Comparison of ENCODE assay signal across 25 cellular contexts in genomic region chr13:20815469-20815868, GRCh38. TPM values are rescaled to one million over a fixed set of nuclear protein-coding genes. Genes with fewer than 3 reads are reported as not detected.
A peak's percentile ranks its signal among the peaks of the same experiment; 100 is the strongest.
DNase-seq lines count a peak whose midpoint lies in the region; ATAC-seq, FAIRE-seq and TF ChIP-seq lines count a peak whose summit lies in the region.
"Had no signal": no experiment of that assay in that cellular context is flagged by ENCODE, and none has a peak within 500 bp of the region (broad histone marks: within the 10 kb centered on the region; RNA-seq: fewer than 3 reads in every experiment).

No MANE protein-coding gene starts in this region.

- CTCF ChIA-PET in A549 (lab: Yijun Ruan, JAX): interaction anchor here (1.3 to 3.2 kb wide), 3 partner anchors 10 to 104 kb away, joined by 3 to 15 read pairs (median 4); no protein-coding TSS in a partner anchor

- no peak overlapping the region; a peak in 1 of 6 replicates for H3K27ac ChIP-seq in A549
- peak overlapping the region; percentile 89 for H3K27ac ChIP-seq in psoas muscle
- H3K27ac ChIP-seq: pancreas, right lobe of liver had no signal

- H3K27me3 Mint-ChIP-seq in chondrocyte (ENCODE audit: low read depth): no peaks in the 10 kb centered on the region
- no peaks in the 10 kb centered on the region for H3K27me3 Mint-ChIP-seq in activated naive CD8-positive, alpha-beta T cell treated with anti-CD3 and anti-CD28 coated beads, Interleukin-2, amount 50 U/mL, for 24 hours
- H3K27me3 Mint-ChIP-seq: activated CD4-positive, alpha-beta T cell treated with anti-CD3 and anti-CD28 coated beads, Interleukin-2, amount 10 ng/mL, durations not matched to agents 7 days and 5 days; activated naive CD8-positive, alpha-beta T cell; CD4-positive, CD25-positive, alpha-beta regulatory T cell; natural killer cell treated with Interleukin-12 subunit alpha and Interleukin-12 subunit beta and Interleukin-15 and Interleukin-18, amount 100 ng/mL, for 72 hours had no signal

- no peak for TF ChIP-seq POLR2A in A549 (IDR thresholded peaks at IDR 0.05; ENCODE audit: low read length)

- peaks cover 62% of the 10 kb centered on the region for H3K4me1 Mint-ChIP-seq in chondrocyte (ENCODE audit: low read depth)
- H3K4me1 Mint-ChIP-seq in activated naive CD8-positive, alpha-beta T cell treated with anti-CD3 and anti-CD28 coated beads, Interleukin-2, amount 50 U/mL, for 24 hours: peaks cover 15% of the 10 kb centered on the region
- H3K4me1 Mint-ChIP-seq: activated CD4-positive, alpha-beta T cell treated with anti-CD3 and anti-CD28 coated beads, Interleukin-2, amount 10 ng/mL, durations not matched to agents 7 days and 5 days had no signal

- no peaks in the 10 kb centered on the region for H3K36me3 ChIP-seq in psoas muscle (ENCODE audit: insufficient read depth in 1 of 2, low read depth in 1 of 2)
- H3K36me3 ChIP-seq: pancreas, right lobe of liver had no signal

- ATAC-seq in A549 (no peak), psoas muscle (no peak)
- no peak for ATAC-seq in activated naive CD8-positive, alpha-beta T cell treated with anti-CD3 and anti-CD28 coated beads, Interleukin-2, amount 50 U/mL, for 24 hours
- ATAC-seq: body of pancreas; K562; left lobe of liver; natural killer cell treated with Interleukin-12 subunit alpha and Interleukin-12 subunit beta and Interleukin-15 and Interleukin-18, amount 100 ng/mL, for 72 hours; right lobe of liver had no signal

- POLR2A ChIA-PET in A549 (lab: Yijun Ruan, JAX): no interaction called here

- no peak overlapping the region for H3K4me3 Mint-ChIP-seq in chondrocyte (ENCODE audit: unreplicated experiment)
- H3K4me3 Mint-ChIP-seq in activated naive CD8-positive, alpha-beta T cell treated with anti-CD3 and anti-CD28 coated beads, Interleukin-2, amount 50 U/mL, for 24 hours: no peak overlapping the region
- H3K4me3 Mint-ChIP-seq: activated CD4-positive, alpha-beta T cell treated with anti-CD3 and anti-CD28 coated beads, Interleukin-2, amount 10 ng/mL, durations not matched to agents 7 days and 5 days; activated naive CD8-positive, alpha-beta T cell; activated T-helper 1 cell treated with anti-CD3 and anti-CD28 coated beads, Interleukin-12 subunit alpha, Interleukin-12 subunit beta, Interleukin-2, Interleukin-4 antibody, amounts not matched to agents 30 ng/mL and 10 ng/mL and 1 ng/mL, durations not matched to agents 14 hours and 24 hours and 36 hours; CD4-positive, CD25-positive, alpha-beta regulatory T cell; endodermal cell; mesothelial cell of epicardium; natural killer cell treated with Interleukin-12 subunit alpha and Interleukin-12 subunit beta and Interleukin-15 and Interleukin-18, amount 100 ng/mL, for 72 hours; T-helper 1 cell treated with Interleukin-12 subunit alpha and Interleukin-12 subunit beta and Interleukin-4 antibody, amounts not matched to agents 30 μg/mL and 1 μg/mL, for 36 hours had no signal

- no peaks in the 10 kb centered on the region for H3K9me3 Mint-ChIP-seq in chondrocyte (ENCODE audit: low read depth)
- H3K9me3 Mint-ChIP-seq in activated naive CD8-positive, alpha-beta T cell treated with anti-CD3 and anti-CD28 coated beads, Interleukin-2, amount 50 U/mL, for 24 hours: no peaks in the 10 kb centered on the region
- H3K9me3 Mint-ChIP-seq: activated CD4-positive, alpha-beta T cell treated with anti-CD3 and anti-CD28 coated beads, Interleukin-2, amount 10 ng/mL, durations not matched to agents 7 days and 5 days; activated T-helper 1 cell treated with anti-CD3 and anti-CD28 coated beads, Interleukin-12 subunit alpha, Interleukin-12 subunit beta, Interleukin-2, Interleukin-4 antibody, amounts not matched to agents 30 ng/mL and 10 ng/mL and 1 ng/mL, durations not matched to agents 14 hours and 24 hours and 36 hours; endodermal cell; mesothelial cell of epicardium; natural killer cell treated with Interleukin-12 subunit alpha and Interleukin-12 subunit beta and Interleukin-15 and Interleukin-18, amount 100 ng/mL, for 72 hours; T-helper 1 cell treated with Interleukin-12 subunit alpha and Interleukin-12 subunit beta and Interleukin-4 antibody, amounts not matched to agents 30 μg/mL and 1 μg/mL, for 36 hours had no signal

- TF ChIP-seq CTCF in A549 (IDR thresholded peaks at IDR 0.05): no peak
- no peak for TF ChIP-seq CTCF in chondrocyte (IDR thresholded peaks at IDR 0.05)
- no peak for TF ChIP-seq CTCF in psoas muscle (IDR thresholded peaks at IDR 0.05)

- 3% methylated on average over 1 of the region's 1 CpG for WGBS in A549 (ENCODE audit: missing lambda C conversion rate)
- WGBS in psoas muscle, 3 donors: 35 to 59% (median 52%) methylated on average over 1 of the region's 1 CpG

- H3K9me3 ChIP-seq in A549: no peaks in the 10 kb centered on the region
- no peaks in the 10 kb centered on the region for H3K9me3 ChIP-seq in psoas muscle
- H3K9me3 ChIP-seq: body of pancreas, pancreas, right lobe of liver had no signal

- no peak for TF ChIP-seq RAD21 in A549 (conservative IDR thresholded peaks at IDR 0.05 in 1 of 2, IDR thresholded peaks at IDR 0.05 in 1 of 2)

- H3K4me1 ChIP-seq in A549: peaks cover 38% of the 10 kb centered on the region
- peaks cover 41% of the 10 kb centered on the region for H3K4me1 ChIP-seq in psoas muscle
- H3K4me1 ChIP-seq: right lobe of liver had no signal

- peak overlapping the region; percentile 55; the same call in 2 of the 3 replicates for H3K4me2 ChIP-seq in A549
- H3K4me2 ChIP-seq: PC-9 had no signal

- peak overlapping the region; percentile 81 for H3K27ac Mint-ChIP-seq in chondrocyte (ENCODE audit: unreplicated experiment)
- no peak overlapping the region for H3K27ac Mint-ChIP-seq in activated naive CD8-positive, alpha-beta T cell treated with anti-CD3 and anti-CD28 coated beads, Interleukin-2, amount 50 U/mL, for 24 hours
- H3K27ac Mint-ChIP-seq: activated CD4-positive, alpha-beta T cell treated with anti-CD3 and anti-CD28 coated beads, Interleukin-2, amount 10 ng/mL, durations not matched to agents 7 days and 5 days; activated naive CD8-positive, alpha-beta T cell; activated T-helper 1 cell treated with anti-CD3 and anti-CD28 coated beads, Interleukin-12 subunit alpha, Interleukin-12 subunit beta, Interleukin-2, Interleukin-4 antibody, amounts not matched to agents 30 ng/mL and 10 ng/mL and 1 ng/mL, durations not matched to agents 14 hours and 24 hours and 36 hours; CD4-positive, CD25-positive, alpha-beta regulatory T cell; endodermal cell; natural killer cell treated with Interleukin-12 subunit alpha and Interleukin-12 subunit beta and Interleukin-15 and Interleukin-18, amount 100 ng/mL, for 72 hours; T-helper 1 cell treated with Interleukin-12 subunit alpha and Interleukin-12 subunit beta and Interleukin-4 antibody, amounts not matched to agents 30 μg/mL and 1 μg/mL, for 36 hours had no signal

- H3K27me3 ChIP-seq in psoas muscle (ENCODE audit: insufficient read depth in 3 of 3, low read length in 2 of 3): no peaks in the 10 kb centered on the region
- H3K27me3 ChIP-seq: body of pancreas, pancreas, right lobe of liver had no signal

- H3K36me3 Mint-ChIP-seq in chondrocyte (ENCODE audit: low read depth): no peaks in the 10 kb centered on the region
- peaks cover 36% of the 10 kb centered on the region for H3K36me3 Mint-ChIP-seq in activated naive CD8-positive, alpha-beta T cell treated with anti-CD3 and anti-CD28 coated beads, Interleukin-2, amount 50 U/mL, for 24 hours (ENCODE audit: low read depth)
- H3K36me3 Mint-ChIP-seq: natural killer cell treated with Interleukin-12 subunit alpha and Interleukin-12 subunit beta and Interleukin-15 and Interleukin-18, amount 100 ng/mL, for 72 hours had no signal

- intact Hi-C loops in psoas muscle (cut with DNase I): no loop called here

- TF ChIP-seq EP300 in A549 (IDR thresholded peaks at IDR 0.05): no peak

- DNase-seq in A549 (ENCODE audit: low read depth in 1 of 2, low spot score in 1 of 2): no peak
- peak; percentile 11 for DNase-seq in NCI-H226
- DNase-seq in chondrocyte (ENCODE audit: low spot score): no peak
- DNase-seq in psoas muscle: no peak
- no peak for DNase-seq in activated naive CD8-positive, alpha-beta T cell treated with anti-CD3 and anti-CD28 coated beads, Interleukin-2, amount 50 U/mL, for 24 hours
- no peak for DNase-seq in Kasumi-1 (lab: John Stamatoyannopoulos, UW)
- no peak for DNase-seq in NCI-H1436 (lab: John Stamatoyannopoulos, UW)
- no peak for DNase-seq in activated naive CD4-positive, alpha-beta T cell treated with Interleukin-2 at 50 U/mL for 16 hours
- DNase-seq: activated CD4-positive, alpha-beta T cell treated with anti-CD3 and anti-CD28 coated beads, Interleukin-2, amount 10 ng/mL, durations not matched to agents 7 days and 5 days; body of pancreas; CD4-positive, CD25-positive, alpha-beta regulatory T cell; cortex of kidney; DMS 273 treated with DMSO at 0.1 percent for 48 hours; endodermal cell; NCI-H187; pancreas; right lobe of liver had no signal

- FAIRE-seq in A549 (lab: Jason Lieb, UNC): no peak
- FAIRE-seq: K562, pancreas had no signal

- H3K4me3 ChIP-seq in A549: no peak overlapping the region
- H3K4me3 ChIP-seq in psoas muscle: peak overlapping the region; percentile 55
- H3K4me3 ChIP-seq: body of pancreas, K562, pancreas, PC-9, right lobe of liver had no signal

TF ChIP-seq in A549, 52 proteins besides CTCF, POLR2A, EP300 and RAD21 (continues in another document):
- no peak for TF ChIP-seq ZSCAN20 (CRISPR knock-in tag; IDR thresholded peaks at IDR 0.05)
- TF ChIP-seq ZFP36 (IDR thresholded peaks at IDR 0.05; ENCODE audit: borderline replicate concordance, partially characterized antibody): no peak
- no peak for TF ChIP-seq EHF (CRISPR knock-in tag; IDR thresholded peaks at IDR 0.05)
- TF ChIP-seq JUN (IDR thresholded peaks at IDR 0.05): no peak
- no peak for TF ChIP-seq ZNF302 (CRISPR knock-in tag; IDR thresholded peaks at IDR 0.05)
- TF ChIP-seq KDM5A (IDR thresholded peaks at IDR 0.05): no peak
- no peak for TF ChIP-seq ELK1 (IDR thresholded peaks at IDR 0.05; ENCODE audit: low read depth, low read length)
- TF ChIP-seq HOXB13 (CRISPR knock-in tag; IDR thresholded peaks at IDR 0.05; ENCODE audit: low read depth): no peak

RNA-seq across cellular contexts. Expression of gene EEF1AKMT1, which starts 41.7 kb away (rescaled TPM):
- polyA plus RNA-seq in A549 (2011; rRNA removed) (9.1 and 10.0 TPM in 2 replicates), A549 (2017; fragmentation: RNase III; extraction: RNeasy Plus Mini Kit Qiagen cat#74134 plus additional on column Dnase treatment) (7.3 to 9.0 TPM (median 8.1 TPM) in 3 replicates), psoas muscle (1 to 10 TPM; 5.1 to 9.9 (median 7.1) TPM)
- 2.7 and 3.9 TPM in 2 replicates for polyA plus RNA-seq in A549 (2012; cell fraction: cytosol; rRNA removed)
- polyA plus RNA-seq in A549 (2012; cell fraction: nucleus; rRNA removed): 0.88 and 2.6 TPM in 2 replicates
- polyA minus RNA-seq in A549 (2011; rRNA and poly(A)+ RNA removed): 2.2 and 3.0 TPM in 2 replicates
- total RNA-seq in chondrocyte (9.4 to 12.7 TPM (median 10.1 TPM) in 3 replicates), psoas muscle (1 to 10 TPM; 8.2 to 8.9 (median 8.2) TPM)
